In genomic region chr5:177369050-177369912, GRCh38 we compare ENCODE assay signal across 8 cellular contexts. TPM values are rescaled to one million over a fixed set of nuclear protein-coding genes. Genes with fewer than 3 reads are reported as not detected.
DNase-seq lines count a peak whose midpoint lies in the region; ATAC-seq and TF ChIP-seq lines count a peak whose summit lies in the region.

No MANE protein-coding gene starts in this region.

- ATAC-seq in activated CD8-positive, alpha-beta memory T cell treated with anti-CD3 and anti-CD28 coated beads, Interleukin-2, amount 10 ng/mL, durations not matched to agents 7 days and 5 days = no peak
- no peak for ATAC-seq in GM18502 (IDR thresholded peaks at IDR 0.05; ENCODE audit: poor library complexity, unreplicated experiment)

- CTCF ChIA-PET in activated CD8-positive, alpha-beta memory T cell treated with anti-CD3 and anti-CD28 coated beads, Interleukin-2, amount 10 ng/mL, durations not matched to agents 7 days and 5 days (lab: Charles Lee) = interaction anchor here (0.6 to 22.1 kb wide), 13 partner anchors 10 to 256 kb away, joined by 3 to 405 read pairs (median 4); partner anchors contain the start of genes MXD3, PFN3, RGS14 and SLC34A1

- DNase-seq in activated CD8-positive, alpha-beta memory T cell treated with anti-CD3 and anti-CD28 coated beads, Interleukin-2, amount 10 ng/mL, durations not matched to agents 7 days and 5 days = no peak
- no peak for DNase-seq in activated CD8-positive, alpha-beta memory T cell treated with anti-CD3 and anti-CD28 coated beads, Interleukin-2, amount 50 U/mL, for 48 hours
- DNase-seq in NCI-H1694 (lab: John Stamatoyannopoulos, UW) (peak; percentile 34), myocyte (ENCODE audit: low read depth) (peak; percentile 83), superior temporal gyrus (ENCODE audit: extremely low spot score) (no peak), medulla oblongata (ENCODE audit: extremely low spot score) (no peak)

- H3K36me3 Mint-ChIP-seq in activated CD8-positive, alpha-beta memory T cell treated with anti-CD3 and anti-CD28 coated beads, Interleukin-2, amount 10 ng/mL, durations not matched to agents 7 days and 5 days = peaks cover 37% of the 10 kb centered on the region
- peaks cover 5% of the 10 kb centered on the region for H3K36me3 Mint-ChIP-seq in brain

- peak; percentile 40 to 53 for TF ChIP-seq CTCF in brain (conservative IDR thresholded peaks at IDR 0.05)

- peaks cover 66% of the 10 kb centered on the region for H3K4me1 Mint-ChIP-seq in activated CD8-positive, alpha-beta memory T cell treated with anti-CD3 and anti-CD28 coated beads, Interleukin-2, amount 10 ng/mL, durations not matched to agents 7 days and 5 days
- peaks cover 50% of the 10 kb centered on the region for H3K4me1 Mint-ChIP-seq in brain

- H3K4me3 Mint-ChIP-seq in activated CD8-positive, alpha-beta memory T cell treated with anti-CD3 and anti-CD28 coated beads, Interleukin-2, amount 10 ng/mL, durations not matched to agents 7 days and 5 days = no peak overlapping the region
- H3K4me3 Mint-ChIP-seq in brain = peak overlapping the region; percentile 38 to 89 (median 78)

- H3K9me3 Mint-ChIP-seq in activated CD8-positive, alpha-beta memory T cell treated with anti-CD3 and anti-CD28 coated beads, Interleukin-2, amount 10 ng/mL, durations not matched to agents 7 days and 5 days (ENCODE audit: low read depth) = no peaks in the 10 kb centered on the region
- peaks cover 0 to 4% (median 0%) of the 10 kb centered on the region in 5 experiments for H3K9me3 Mint-ChIP-seq in brain

- peak overlapping the region; percentile 49 for H3K27ac Mint-ChIP-seq in activated CD8-positive, alpha-beta memory T cell treated with anti-CD3 and anti-CD28 coated beads, Interleukin-2, amount 10 ng/mL, durations not matched to agents 7 days and 5 days
- peak overlapping the region in 4 of 5 experiments; percentile 20 to 87 (median 81) for H3K27ac Mint-ChIP-seq in brain

- H3K27me3 Mint-ChIP-seq in activated CD8-positive, alpha-beta memory T cell treated with anti-CD3 and anti-CD28 coated beads, Interleukin-2, amount 10 ng/mL, durations not matched to agents 7 days and 5 days = no peaks in the 10 kb centered on the region
- peaks cover 20% of the 10 kb centered on the region for H3K27me3 Mint-ChIP-seq in brain

RNA-seq across cellular contexts. Expression of gene RGS14, which starts 11.6 kb away (rescaled TPM):
- total RNA-seq in activated CD8-positive, alpha-beta memory T cell treated with anti-CD3 and anti-CD28 coated beads, Interleukin-2, amount 10 ng/mL, durations not matched to agents 7 days and 5 days = 10 to 100 TPM; 52.3 to 93.0 TPM
- polyA plus RNA-seq in brain (ENCODE audit: insufficient read depth, low read depth, low replicate concordance) = 10.7 TPM
- 2.5 and 4.1 TPM in 2 replicates for total RNA-seq in myocyte
- polyA plus RNA-seq in myocyte (2012) = 0.16 TPM

RNA-seq across cellular contexts. Expression of gene SLC34A1, which starts 15.0 kb away (rescaled TPM):
- total RNA-seq in activated CD8-positive, alpha-beta memory T cell treated with anti-CD3 and anti-CD28 coated beads, Interleukin-2, amount 10 ng/mL, durations not matched to agents 7 days and 5 days = under 1 TPM; 0.19 to 0.85 TPM
- not detected for polyA plus RNA-seq in brain (ENCODE audit: insufficient read depth, low read depth, low replicate concordance)
- total RNA-seq in myocyte = not detected in 2 replicates
- not detected for polyA plus RNA-seq in myocyte (2012)

RNA-seq across cellular contexts. Expression of gene LMAN2, which starts 17.8 kb away (rescaled TPM):
- total RNA-seq in activated CD8-positive, alpha-beta memory T cell treated with anti-CD3 and anti-CD28 coated beads, Interleukin-2, amount 10 ng/mL, durations not matched to agents 7 days and 5 days = 100 to 1,000 TPM; 133 to 140 TPM
- polyA plus RNA-seq in brain (ENCODE audit: insufficient read depth, low read depth, low replicate concordance) = 130 TPM
- 155 and 179 TPM in 2 replicates for total RNA-seq in myocyte
- 200 TPM for polyA plus RNA-seq in myocyte (2012)

RNA-seq across cellular contexts. Expression of gene PFN3, which starts 31.2 kb away (rescaled TPM):
- total RNA-seq in activated CD8-positive, alpha-beta memory T cell treated with anti-CD3 and anti-CD28 coated beads, Interleukin-2, amount 10 ng/mL, durations not matched to agents 7 days and 5 days = not detected
- polyA plus RNA-seq in brain (ENCODE audit: insufficient read depth, low read depth, low replicate concordance) = not detected
- not detected in 2 replicates for total RNA-seq in myocyte
- polyA plus RNA-seq in myocyte (2012) = not detected

RNA-seq across cellular contexts. Expression of gene F12, which starts 40.1 kb away (rescaled TPM):
- 1 to 10 TPM; 1.3 to 2.2 TPM for total RNA-seq in activated CD8-positive, alpha-beta memory T cell treated with anti-CD3 and anti-CD28 coated beads, Interleukin-2, amount 10 ng/mL, durations not matched to agents 7 days and 5 days
- 3.7 TPM for polyA plus RNA-seq in brain (ENCODE audit: insufficient read depth, low read depth, low replicate concordance)
- 0.86 and 0.94 TPM in 2 replicates for total RNA-seq in myocyte
- polyA plus RNA-seq in myocyte (2012) = 0.64 TPM

Comparison
In these comparisons a context has a peak if more than half of its experiments do, and no peak if none do; other contexts are left out.
1. DNase-seq: peak in NCI-H1694 (single experiment) and myocyte (single experiment); none in activated CD8-positive, alpha-beta memory T cell treated with anti-CD3 and anti-CD28 coated beads, Interleukin-2, amount 10 ng/mL, durations not matched to agents 7 days and 5 days (single experiment), activated CD8-positive, alpha-beta memory T cell treated with anti-CD3 and anti-CD28 coated beads, Interleukin-2, amount 50 U/mL, for 48 hours (single experiment), superior temporal gyrus (single experiment) and medulla oblongata (single experiment).
2. RNA of gene RGS14, which starts 11.6 kb away (total RNA-seq): 52.3 to 93.0 TPM in activated CD8-positive, alpha-beta memory T cell treated with anti-CD3 and anti-CD28 coated beads, Interleukin-2, amount 10 ng/mL, durations not matched to agents 7 days and 5 days; 2.5 to 4.1 TPM in myocyte; every median in the first group is over 10 times any median in the second.